Comparison of ENCODE assay signal across 1 cellular context in the genomic region with DNA sequence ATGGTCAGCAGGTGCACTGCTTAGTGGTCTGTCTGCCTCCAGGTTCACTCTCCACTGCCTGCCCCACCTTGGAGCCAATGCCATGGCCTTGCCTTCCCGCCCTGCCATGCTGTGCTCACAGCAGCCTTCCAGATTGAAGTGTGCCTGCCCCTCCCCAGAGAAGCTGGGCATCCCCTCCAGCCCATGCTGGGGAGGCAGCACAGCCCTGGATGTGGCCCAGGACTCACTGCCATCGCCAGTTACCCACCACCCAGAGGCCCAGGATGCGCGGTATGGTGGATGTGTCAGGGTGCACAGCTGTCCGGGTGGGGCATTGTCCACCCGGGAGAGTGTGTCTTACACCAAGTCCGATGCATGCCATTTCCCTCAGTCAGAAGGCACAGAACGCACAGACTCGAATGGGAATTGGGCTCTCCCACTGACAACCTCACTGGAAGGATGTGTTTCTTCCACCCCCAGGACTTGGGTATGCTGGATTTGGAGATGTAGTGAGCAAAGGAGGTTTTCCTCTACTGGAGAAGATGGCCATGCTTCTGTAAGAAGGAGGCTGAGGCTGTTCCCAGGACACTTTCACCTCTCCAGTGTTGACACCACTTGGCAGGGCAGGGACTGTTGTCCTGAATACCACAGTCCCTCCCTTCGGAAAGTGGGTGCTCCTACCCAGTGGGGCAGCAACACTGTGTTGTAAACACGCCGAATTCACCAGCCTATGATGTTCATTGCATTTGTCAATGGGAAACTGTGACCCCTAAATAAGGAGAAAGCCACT.
TF ChIP-seq lines count a peak whose summit lies in the region.

No MANE protein-coding gene starts in this region.

TF ChIP-seq in H1, 55 proteins besides CTCF, POLR2A, EP300 and RAD21:
- TF ChIP-seq GABPA (IDR thresholded peaks at IDR 0.05; ENCODE audit: borderline replicate concordance, insufficient read depth, low read length) = no peak
- TF ChIP-seq, protein P1, sequence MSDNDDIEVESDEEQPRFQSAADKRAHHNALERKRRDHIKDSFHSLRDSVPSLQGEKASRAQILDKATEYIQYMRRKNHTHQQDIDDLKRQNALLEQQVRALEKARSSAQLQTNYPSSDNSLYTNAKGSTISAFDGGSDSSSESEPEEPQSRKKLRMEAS (IDR thresholded peaks at IDR 0.05) = no peak
- no peak for TF ChIP-seq TEAD4 (IDR thresholded peaks at IDR 0.05; ENCODE audit: low read depth, low read length)
- no peak for TF ChIP-seq BCL11A (IDR thresholded peaks at IDR 0.05; ENCODE audit: low read depth in 2 of 2, low read length in 2 of 2)
- no peak for TF ChIP-seq YY1 (IDR thresholded peaks at IDR 0.05; ENCODE audit: low read depth, low read length)
- TF ChIP-seq NRF1 (IDR thresholded peaks at IDR 0.05; ENCODE audit: low read depth, low read length) = no peak
- TF ChIP-seq, protein P2, sequence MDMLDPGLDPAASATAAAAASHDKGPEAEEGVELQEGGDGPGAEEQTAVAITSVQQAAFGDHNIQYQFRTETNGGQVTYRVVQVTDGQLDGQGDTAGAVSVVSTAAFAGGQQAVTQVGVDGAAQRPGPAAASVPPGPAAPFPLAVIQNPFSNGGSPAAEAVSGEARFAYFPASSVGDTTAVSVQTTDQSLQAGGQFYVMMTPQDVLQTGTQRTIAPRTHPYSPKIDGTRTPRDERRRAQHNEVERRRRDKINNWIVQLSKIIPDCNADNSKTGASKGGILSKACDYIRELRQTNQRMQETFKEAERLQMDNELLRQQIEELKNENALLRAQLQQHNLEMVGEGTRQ (IDR thresholded peaks at IDR 0.05; ENCODE audit: low read length) = no peak
- no peak for TF ChIP-seq ASH2L (IDR thresholded peaks at IDR 0.05; ENCODE audit: low read length)
- no peak for TF ChIP-seq POLR2AphosphoS5 (IDR thresholded peaks at IDR 0.05; ENCODE audit: low read depth, low read length)
- no peak for TF ChIP-seq TAF1 (IDR thresholded peaks at IDR 0.05; ENCODE audit: low read depth, low read length)
- TF ChIP-seq, protein P3, sequence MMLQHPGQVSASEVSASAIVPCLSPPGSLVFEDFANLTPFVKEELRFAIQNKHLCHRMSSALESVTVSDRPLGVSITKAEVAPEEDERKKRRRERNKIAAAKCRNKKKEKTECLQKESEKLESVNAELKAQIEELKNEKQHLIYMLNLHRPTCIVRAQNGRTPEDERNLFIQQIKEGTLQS (IDR thresholded peaks at IDR 0.05; ENCODE audit: insufficient read depth, low read depth, low read length) = no peak
- TF ChIP-seq SP2 (IDR thresholded peaks at IDR 0.05; ENCODE audit: low read length) = no peak
